ENCODE assay signal across 1 cellular context in the genomic region with DNA sequence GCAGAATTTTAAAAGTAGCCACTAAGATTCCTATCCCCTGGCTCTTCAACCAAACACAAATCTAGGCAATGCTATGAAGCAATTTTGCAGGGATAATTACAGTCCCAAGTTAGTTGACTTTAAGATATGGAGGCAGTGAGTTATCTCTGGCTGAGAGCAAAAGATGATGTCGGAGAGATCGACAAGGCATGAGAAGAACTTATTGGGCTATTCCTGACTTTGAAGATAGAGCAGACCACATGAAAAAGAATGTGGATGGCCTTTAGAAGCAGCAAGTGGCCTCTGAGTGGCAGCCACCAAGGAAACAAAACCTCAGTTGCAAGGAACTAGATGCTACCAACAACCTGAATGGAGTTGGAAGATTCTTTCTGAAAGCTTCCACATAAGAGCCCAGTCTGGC.
TF ChIP-seq lines count a peak whose summit lies in the region.

No MANE protein-coding gene starts in this region.

TF ChIP-seq in IMR-90, 13 proteins besides CTCF, POLR2A, EP300 and RAD21:
- TF ChIP-seq RFX5 (IDR thresholded peaks at IDR 0.05; ENCODE audit: low read depth, low read length) (no peak), SMC3 (IDR thresholded peaks at IDR 0.05; ENCODE audit: low read depth, low read length) (no peak), BHLHE40 (IDR thresholded peaks at IDR 0.05; ENCODE audit: low read depth, low read length) (no peak), MAFK (IDR thresholded peaks at IDR 0.05; ENCODE audit: low read depth, low read length) (no peak), FOS (IDR thresholded peaks at IDR 0.05; ENCODE audit: low read depth, low read length) (no peak), CHD1 (IDR thresholded peaks at IDR 0.05; ENCODE audit: low read depth, low read length) (no peak), RCOR1 (IDR thresholded peaks at IDR 0.05; ENCODE audit: insufficient replicate concordance, low read length) (no peak), CEBPB (IDR thresholded peaks at IDR 0.05; ENCODE audit: low read depth, low read length) (no peak), NFE2L2 (IDR thresholded peaks at IDR 0.05; ENCODE audit: low read depth, low read length) (no peak), MXI1 (IDR thresholded peaks at IDR 0.05; ENCODE audit: borderline replicate concordance, low read depth, low read length) (no peak), MAZ (IDR thresholded peaks at IDR 0.05; ENCODE audit: borderline replicate concordance, low read depth, low read length) (no peak)
- TF ChIP-seq, protein P1, sequence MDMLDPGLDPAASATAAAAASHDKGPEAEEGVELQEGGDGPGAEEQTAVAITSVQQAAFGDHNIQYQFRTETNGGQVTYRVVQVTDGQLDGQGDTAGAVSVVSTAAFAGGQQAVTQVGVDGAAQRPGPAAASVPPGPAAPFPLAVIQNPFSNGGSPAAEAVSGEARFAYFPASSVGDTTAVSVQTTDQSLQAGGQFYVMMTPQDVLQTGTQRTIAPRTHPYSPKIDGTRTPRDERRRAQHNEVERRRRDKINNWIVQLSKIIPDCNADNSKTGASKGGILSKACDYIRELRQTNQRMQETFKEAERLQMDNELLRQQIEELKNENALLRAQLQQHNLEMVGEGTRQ (IDR thresholded peaks at IDR 0.05; ENCODE audit: low read depth, low read length), result no peak
- TF ChIP-seq, protein P2, sequence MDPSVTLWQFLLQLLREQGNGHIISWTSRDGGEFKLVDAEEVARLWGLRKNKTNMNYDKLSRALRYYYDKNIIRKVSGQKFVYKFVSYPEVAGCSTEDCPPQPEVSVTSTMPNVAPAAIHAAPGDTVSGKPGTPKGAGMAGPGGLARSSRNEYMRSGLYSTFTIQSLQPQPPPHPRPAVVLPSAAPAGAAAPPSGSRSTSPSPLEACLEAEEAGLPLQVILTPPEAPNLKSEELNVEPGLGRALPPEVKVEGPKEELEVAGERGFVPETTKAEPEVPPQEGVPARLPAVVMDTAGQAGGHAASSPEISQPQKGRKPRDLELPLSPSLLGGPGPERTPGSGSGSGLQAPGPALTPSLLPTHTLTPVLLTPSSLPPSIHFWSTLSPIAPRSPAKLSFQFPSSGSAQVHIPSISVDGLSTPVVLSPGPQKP (IDR thresholded peaks at IDR 0.05; ENCODE audit: borderline replicate concordance, low read depth, low read length), result no peak
